ENCODE assay signal across 2 cellular contexts in genomic region chr2:222915092-222915957, GRCh38.
TF ChIP-seq lines count a peak whose summit lies in the region.

No MANE protein-coding gene starts in this region.

TF ChIP-seq in Ishikawa, 13 proteins besides CTCF, POLR2A, EP300 and RAD21 (continued from another document):
- TF ChIP-seq CREB1 (IDR thresholded peaks at IDR 0.05; ENCODE audit: low read depth): no peak
- no peak for TF ChIP-seq EGR1 (IDR thresholded peaks at IDR 0.05)
- TF ChIP-seq REST (IDR thresholded peaks at IDR 0.05; ENCODE audit: low read depth): no peak
- no peak for TF ChIP-seq FOXM1 (IDR thresholded peaks at IDR 0.05; ENCODE audit: borderline replicate concordance, low read depth)
- TF ChIP-seq TEAD4 (IDR thresholded peaks at IDR 0.05): no peak
- TF ChIP-seq CEBPB (IDR thresholded peaks at IDR 0.05): no peak
- TF ChIP-seq TCF12 (IDR thresholded peaks at IDR 0.05; ENCODE audit: low read depth): no peak
- TF ChIP-seq USF1 (IDR thresholded peaks at IDR 0.05): no peak
- TF ChIP-seq NFIC (IDR thresholded peaks at IDR 0.05): no peak
TF ChIP-seq in Ishikawa: peak in this region for 0.

TF ChIP-seq in HepG2, 621 proteins besides CTCF, POLR2A, EP300 and RAD21 (continued from another document):
- TF ChIP-seq HNF1A (IDR thresholded peaks at IDR 0.05; ENCODE audit: low read depth) (no peak), HNF1A (CRISPR knock-in tag; IDR thresholded peaks at IDR 0.05; ENCODE audit: borderline replicate concordance) (no peak), ZBTB34 (CRISPR knock-in tag; IDR thresholded peaks at IDR 0.05) (peak; percentile 24; the same call in 1 of the 2 replicates), RORA (CRISPR knock-in tag; IDR thresholded peaks at IDR 0.05) (no peak; the same call in 1 of the 2 replicates), TARDBP (CRISPR knock-in tag; IDR thresholded peaks at IDR 0.05) (0 out of 2 replicates have a peak, but pooled peaks have one; percentile 15), RBM22 (optimal IDR thresholded peaks at IDR 0.05; ENCODE audit: low read length) (peak; percentile 93), FOXA1 (IDR thresholded peaks at IDR 0.05) (peak; percentile 79), FOXA1 (CRISPR knock-in tag; IDR thresholded peaks at IDR 0.05) (peak; percentile 65), ZFP62 (CRISPR knock-in tag; IDR thresholded peaks at IDR 0.05) (no peak), HDAC1 (CRISPR knock-in tag; IDR thresholded peaks at IDR 0.05) (no peak), FOXP1 (IDR thresholded peaks at IDR 0.05) (no peak), FOXP1 (CRISPR knock-in tag; IDR thresholded peaks at IDR 0.05) (peak; percentile 49; the same call in 1 of the 2 replicates), GZF1 (CRISPR knock-in tag; IDR thresholded peaks at IDR 0.05) (no peak), GFI1 (CRISPR knock-in tag; IDR thresholded peaks at IDR 0.05; ENCODE audit: borderline replicate concordance) (no peak), CREB1 (IDR thresholded peaks at IDR 0.05) (no peak), CREB1 (CRISPR knock-in tag; IDR thresholded peaks at IDR 0.05) (0 out of 2 replicates have a peak, but pooled peaks have one; percentile 15), ARID3A (IDR thresholded peaks at IDR 0.05; ENCODE audit: low read depth, low read length) (peak; percentile 12)
- TF ChIP-seq, protein P1, sequence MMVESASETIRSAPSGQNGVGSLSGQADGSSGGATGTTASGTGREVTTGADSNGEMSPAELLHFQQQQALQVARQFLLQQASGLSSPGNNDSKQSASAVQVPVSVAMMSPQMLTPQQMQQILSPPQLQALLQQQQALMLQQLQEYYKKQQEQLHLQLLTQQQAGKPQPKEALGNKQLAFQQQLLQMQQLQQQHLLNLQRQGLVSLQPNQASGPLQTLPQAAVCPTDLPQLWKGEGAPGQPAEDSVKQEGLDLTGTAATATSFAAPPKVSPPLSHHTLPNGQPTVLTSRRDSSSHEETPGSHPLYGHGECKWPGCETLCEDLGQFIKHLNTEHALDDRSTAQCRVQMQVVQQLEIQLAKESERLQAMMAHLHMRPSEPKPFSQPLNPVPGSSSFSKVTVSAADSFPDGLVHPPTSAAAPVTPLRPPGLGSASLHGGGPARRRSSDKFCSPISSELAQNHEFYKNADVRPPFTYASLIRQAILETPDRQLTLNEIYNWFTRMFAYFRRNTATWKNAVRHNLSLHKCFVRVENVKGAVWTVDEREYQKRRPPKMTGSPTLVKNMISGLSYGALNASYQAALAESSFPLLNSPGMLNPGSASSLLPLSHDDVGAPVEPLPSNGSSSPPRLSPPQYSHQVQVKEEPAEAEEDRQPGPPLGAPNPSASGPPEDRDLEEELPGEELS (CRISPR knock-in tag; IDR thresholded peaks at IDR 0.05): no peak
TF ChIP-seq in HepG2: peak in this region for 10.
